In genomic region chr17:82231562-82232321, GRCh38 we compare ENCODE assay signal across 8 cellular contexts. TPM values are rescaled to one million over a fixed set of nuclear protein-coding genes. Genes with fewer than 3 reads are reported as not detected.
A peak's percentile ranks its signal among the peaks of the same experiment; 100 is the strongest.
DNase-seq lines count a peak whose midpoint lies in the region; ATAC-seq and TF ChIP-seq lines count a peak whose summit lies in the region.

No MANE protein-coding gene starts in this region.

- peaks cover 31 to 67% (median 58%) of the 10 kb centered on the region in 4 donors for H3K4me1 ChIP-seq in transverse colon

- H3K27ac Mint-ChIP-seq in activated CD4-positive, alpha-beta T cell treated with anti-CD3 and anti-CD28 coated beads, Interleukin-2, amount 10 ng/mL, durations not matched to agents 7 days and 5 days, result no peak overlapping the region
- no peak overlapping the region for H3K27ac Mint-ChIP-seq in memory B cell

- CTCF ChIA-PET in activated CD4-positive, alpha-beta T cell treated with anti-CD3 and anti-CD28 coated beads, Interleukin-2, amount 10 ng/mL, durations not matched to agents 7 days and 5 days (lab: Charles Lee), result interaction anchor here (0.8 to 1.4 kb wide), 2 partner anchors 11 to 201 kb away, joined by 3 to 4 read pairs; no protein-coding TSS in a partner anchor

- no peaks in the 10 kb centered on the region for H3K9me3 Mint-ChIP-seq in activated CD4-positive, alpha-beta T cell treated with anti-CD3 and anti-CD28 coated beads, Interleukin-2, amount 10 ng/mL, durations not matched to agents 7 days and 5 days
- H3K9me3 Mint-ChIP-seq in memory B cell, result no peaks in the 10 kb centered on the region

- H3K36me3 ChIP-seq in transverse colon (no peaks in the 10 kb centered on the region), WERI-Rb-1 (no peaks in the 10 kb centered on the region; the same call in 1 of the 2 replicates)

- 10% methylated on average over 33 of the region's 42 CpGs; no CpG with 5 or more reads in 1 of the 2 donors for WGBS in transverse colon (ENCODE audit: low coverage in 1 of 2), 2 donors

- H3K27me3 ChIP-seq in transverse colon (no peaks in the 10 kb centered on the region), WERI-Rb-1 (ENCODE audit: insufficient read depth, low read depth, severe bottlenecking) (no peaks in the 10 kb centered on the region)

- POLR2A ChIA-PET in activated CD4-positive, alpha-beta T cell treated with anti-CD3 and anti-CD28 coated beads, Interleukin-2, amount 10 ng/mL, durations not matched to agents 7 days and 5 days (lab: Charles Lee), result interaction anchor here (0.6 kb wide), 1 partner anchor 104 kb away, joined by 4 read pairs; no protein-coding TSS in a partner anchor

- peak; percentile 44 for DNase-seq in activated CD4-positive, alpha-beta T cell treated with anti-CD3 and anti-CD28 coated beads, Interleukin-2, amount 10 ng/mL, durations not matched to agents 7 days and 5 days
- no peak for DNase-seq in activated CD4-positive, alpha-beta T cell treated with anti-CD3 and anti-CD28 coated beads, Interleukin-2, amount 50 U/mL, for 1 hour
- DNase-seq in NOMO-1 (lab: John Stamatoyannopoulos, UW; ENCODE audit: unreplicated experiment in 2 of 2) (peak; percentile 78 to 81), ecto neural progenitor cell (ENCODE audit: low spot score) (peak; percentile 85), memory B cell (ENCODE audit: low spot score in 2 of 2) (peak in 1 of 2 donors; percentile 44), transverse colon (peak; percentile 83), WERI-Rb-1 (no peak), G401 (ENCODE audit: low spot score) (no peak)

- peak overlapping the region; percentile 46 to 75 (median 55) for H3K4me3 ChIP-seq in transverse colon
- no peak overlapping the region for H3K4me3 ChIP-seq in WERI-Rb-1 (ENCODE audit: low read depth, low read length)

- peaks cover 29% of the 10 kb centered on the region for H3K4me1 Mint-ChIP-seq in activated CD4-positive, alpha-beta T cell treated with anti-CD3 and anti-CD28 coated beads, Interleukin-2, amount 10 ng/mL, durations not matched to agents 7 days and 5 days
- H3K4me1 Mint-ChIP-seq in memory B cell, result peaks cover 14% of the 10 kb centered on the region

- TF ChIP-seq CTCF in transverse colon (IDR thresholded peaks at IDR 0.05), result no peak
- no peak for TF ChIP-seq CTCF in WERI-Rb-1 (IDR thresholded peaks at IDR 0.05; ENCODE audit: low read depth, low read length)

- H3K27me3 Mint-ChIP-seq in activated CD4-positive, alpha-beta T cell treated with anti-CD3 and anti-CD28 coated beads, Interleukin-2, amount 10 ng/mL, durations not matched to agents 7 days and 5 days, result no peaks in the 10 kb centered on the region
- no peaks in the 10 kb centered on the region for H3K27me3 Mint-ChIP-seq in memory B cell

- H3K4me3 Mint-ChIP-seq in activated CD4-positive, alpha-beta T cell treated with anti-CD3 and anti-CD28 coated beads, Interleukin-2, amount 10 ng/mL, durations not matched to agents 7 days and 5 days, result no peak overlapping the region
- H3K4me3 Mint-ChIP-seq in memory B cell, result peak overlapping the region; percentile 75

- peak overlapping the region; percentile 90 to 95 (median 92) for H3K27ac ChIP-seq in transverse colon
- H3K27ac ChIP-seq in WERI-Rb-1, result no peak overlapping the region; the same call in 1 of the 2 replicates

- no peak for TF ChIP-seq EP300 in transverse colon (IDR thresholded peaks at IDR 0.05; ENCODE audit: low read depth)

- H3K9me3 ChIP-seq in transverse colon (no peaks in the 10 kb centered on the region), WERI-Rb-1 (ENCODE audit: severe bottlenecking) (peaks cover 8% of the 10 kb centered on the region)

- H3K36me3 Mint-ChIP-seq in activated CD4-positive, alpha-beta T cell treated with anti-CD3 and anti-CD28 coated beads, Interleukin-2, amount 10 ng/mL, durations not matched to agents 7 days and 5 days (ENCODE audit: low read depth), result peaks cover 7% of the 10 kb centered on the region
- no peaks in the 10 kb centered on the region for H3K36me3 Mint-ChIP-seq in memory B cell

- peak; percentile 56 for TF ChIP-seq POLR2A in transverse colon (IDR thresholded peaks at IDR 0.05)

- in situ Hi-C loops in transverse colon (cut with MboI; ENCODE audit: low pct_ligation_motif_present in 1 of 4, low pct_unique_long_range_greater_than_20kb in 1 of 4, low sequenced_read_pairs in 3 of 4) (no loop called here), G401 (cut with HindIII; ENCODE audit: low sequenced_read_pairs) (no loop called here)

- no peak for ATAC-seq in memory B cell (ENCODE audit: low read depth)

- intact Hi-C loops in transverse colon (cut with DNase I; ENCODE audit: low total_unique reads), result no loop called here

RNA-seq across cellular contexts. Expression of gene SLC16A3, which starts 2.9 kb away (rescaled TPM):
- total RNA-seq in activated CD4-positive, alpha-beta T cell treated with anti-CD3 and anti-CD28 coated beads, Interleukin-2, amount 10 ng/mL, durations not matched to agents 7 days and 5 days, result 100 to 1,000 TPM; 104 to 140 TPM
- 100 to 1,000 TPM in 1 of 4 donors, 10 to 100 TPM in 3; 11.5 to 105 (median 48.9) TPM for total RNA-seq in transverse colon
- total RNA-seq in G401 (2014; rRNA removed; shearing (Covaris generic)), result 280 and 292 TPM in 2 replicates

RNA-seq across cellular contexts. Expression of gene CCDC57, which starts 19.1 kb away (rescaled TPM):
- total RNA-seq in activated CD4-positive, alpha-beta T cell treated with anti-CD3 and anti-CD28 coated beads, Interleukin-2, amount 10 ng/mL, durations not matched to agents 7 days and 5 days, result 10 to 100 TPM; 60.5 to 69.7 TPM
- total RNA-seq in transverse colon, result 10 to 100 TPM; 23.5 to 87.5 (median 48.3) TPM
- total RNA-seq in G401 (2014; rRNA removed; shearing (Covaris generic)), result 16.6 and 22.1 TPM in 2 replicates

RNA-seq across cellular contexts. Expression of gene CSNK1D, which starts 41.8 kb away (rescaled TPM):
- 100 to 1,000 TPM; 115 to 142 TPM for total RNA-seq in activated CD4-positive, alpha-beta T cell treated with anti-CD3 and anti-CD28 coated beads, Interleukin-2, amount 10 ng/mL, durations not matched to agents 7 days and 5 days
- 100 to 1,000 TPM in 2 of 4 donors, 10 to 100 TPM in 2; 86.0 to 230 (median 148) TPM for total RNA-seq in transverse colon
- 83.1 and 87.7 TPM in 2 replicates for total RNA-seq in G401 (2014; rRNA removed; shearing (Covaris generic))

Comparison
In these comparisons a context has a peak if more than half of its experiments do, and no peak if none do; other contexts are left out.
1. DNase-seq: peak in activated CD4-positive, alpha-beta T cell treated with anti-CD3 and anti-CD28 coated beads, Interleukin-2, amount 10 ng/mL, durations not matched to agents 7 days and 5 days (single experiment), NOMO-1 (2 of 2), ecto neural progenitor cell (single experiment) and transverse colon (single experiment); none in activated CD4-positive, alpha-beta T cell treated with anti-CD3 and anti-CD28 coated beads, Interleukin-2, amount 50 U/mL, for 1 hour (single experiment), WERI-Rb-1 (single experiment) and G401 (single experiment).